11 cellular contexts compared by ENCODE assay signal in the genomic region with DNA sequence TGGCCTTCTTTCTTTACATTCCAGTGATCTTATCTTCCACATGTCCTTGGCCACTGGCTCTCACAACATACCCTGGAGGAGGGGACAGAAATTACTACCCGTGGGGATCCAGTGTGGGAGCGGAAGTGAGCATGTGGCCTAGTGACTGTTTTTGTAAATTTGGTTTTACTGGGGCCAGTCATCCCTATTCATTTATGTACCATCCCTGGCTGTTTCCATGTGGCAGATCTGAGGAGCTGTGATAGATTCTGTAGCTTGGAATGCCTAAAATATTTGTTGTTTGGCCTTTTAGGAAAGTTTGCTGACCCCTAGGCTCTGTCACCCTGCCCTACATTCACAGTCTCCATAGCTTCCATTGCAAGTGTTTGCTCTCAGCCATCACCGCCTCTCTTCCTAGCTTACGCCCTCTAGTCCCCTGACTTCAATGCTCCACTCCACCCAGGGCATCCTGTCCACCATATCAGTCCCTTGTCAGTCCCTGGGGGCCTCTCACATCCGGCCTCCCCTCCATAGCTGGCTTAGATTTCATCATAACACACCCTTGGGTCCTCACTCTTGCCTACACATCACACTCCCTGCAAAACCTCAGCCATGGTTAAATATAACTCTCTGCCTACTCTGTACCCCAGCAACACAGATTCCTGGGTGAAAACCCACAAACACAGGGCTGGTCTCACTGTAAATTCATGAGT. TPM values are rescaled to one million over a fixed set of nuclear protein-coding genes. Genes with fewer than 3 reads are reported as not detected.
DNase-seq lines count a peak whose midpoint lies in the region; ATAC-seq lines count a peak whose summit lies in the region.
"Had no signal": no experiment of that assay in that cellular context is flagged by ENCODE, and none has a peak within 500 bp of the region (broad histone marks: within the 10 kb centered on the region; RNA-seq: fewer than 3 reads in every experiment).

No MANE protein-coding gene starts in this region.

- CTCF ChIA-PET in naive thymus-derived CD4-positive, alpha-beta T cell (lab: Charles Lee): no interaction called here

- H3K27ac Mint-ChIP-seq in activated T-helper 2 cell treated with anti-CD3 and anti-CD28 coated beads, Interferon-gamma antibody, Interleukin-2, Interleukin-4, amounts not matched to agents 10 μg/mL and 5 μg/mL and 100 μg/mL, durations not matched to agents 14 hours and 24 hours and 36 hours: peak overlapping the region; percentile 74
- no peak overlapping the region for H3K27ac Mint-ChIP-seq in naive thymus-derived CD4-positive, alpha-beta T cell

- H3K36me3 ChIP-seq in naive thymus-derived CD4-positive, alpha-beta T cell (ENCODE audit: control insufficient read depth in 2 of 3, insufficient read depth in 3 of 3, low read length in 3 of 3): peaks cover 0 to 11% (median 0%) of the 10 kb centered on the region in 3 experiments

- H3K9me3 Mint-ChIP-seq in activated T-helper 2 cell treated with anti-CD3 and anti-CD28 coated beads, Interferon-gamma antibody, Interleukin-2, Interleukin-4, amounts not matched to agents 10 μg/mL and 5 μg/mL and 100 μg/mL, durations not matched to agents 14 hours and 24 hours and 36 hours: no peaks in the 10 kb centered on the region
- no peaks in the 10 kb centered on the region for H3K9me3 Mint-ChIP-seq in naive thymus-derived CD4-positive, alpha-beta T cell

- no peaks in the 10 kb centered on the region for H3K27me3 Mint-ChIP-seq in activated T-helper 2 cell treated with anti-CD3 and anti-CD28 coated beads, Interferon-gamma antibody, Interleukin-2, Interleukin-4, amounts not matched to agents 10 μg/mL and 5 μg/mL and 100 μg/mL, durations not matched to agents 14 hours and 24 hours and 36 hours (ENCODE audit: low read depth)
- no peaks in the 10 kb centered on the region for H3K27me3 Mint-ChIP-seq in naive thymus-derived CD4-positive, alpha-beta T cell

- peaks cover 22% of the 10 kb centered on the region for H3K4me1 Mint-ChIP-seq in activated T-helper 2 cell treated with anti-CD3 and anti-CD28 coated beads, Interferon-gamma antibody, Interleukin-2, Interleukin-4, amounts not matched to agents 10 μg/mL and 5 μg/mL and 100 μg/mL, durations not matched to agents 14 hours and 24 hours and 36 hours (ENCODE audit: low read depth)
- peaks cover 0 to 13% (median 0%) of the 10 kb centered on the region in 7 donors for H3K4me1 Mint-ChIP-seq in naive thymus-derived CD4-positive, alpha-beta T cell

- POLR2A ChIA-PET in naive thymus-derived CD4-positive, alpha-beta T cell (lab: Charles Lee): no interaction called here

- no peaks in the 10 kb centered on the region for H3K27me3 ChIP-seq in naive thymus-derived CD4-positive, alpha-beta T cell (ENCODE audit: control insufficient read depth in 2 of 2, insufficient read depth in 2 of 2, low read length in 2 of 2)

- no peaks in the 10 kb centered on the region for H3K4me1 ChIP-seq in naive thymus-derived CD4-positive, alpha-beta T cell (ENCODE audit: control insufficient read depth in 2 of 2, insufficient read depth in 2 of 2, low read length in 2 of 2)
- H3K4me1 ChIP-seq: HAP-1 had no signal

- H3K4me3 Mint-ChIP-seq in activated T-helper 2 cell treated with anti-CD3 and anti-CD28 coated beads, Interferon-gamma antibody, Interleukin-2, Interleukin-4, amounts not matched to agents 10 μg/mL and 5 μg/mL and 100 μg/mL, durations not matched to agents 14 hours and 24 hours and 36 hours (ENCODE audit: low read depth): no peak overlapping the region
- H3K4me3 Mint-ChIP-seq in naive thymus-derived CD4-positive, alpha-beta T cell: no peak overlapping the region

- H3K36me3 Mint-ChIP-seq in activated T-helper 2 cell treated with anti-CD3 and anti-CD28 coated beads, Interferon-gamma antibody, Interleukin-2, Interleukin-4, amounts not matched to agents 10 μg/mL and 5 μg/mL and 100 μg/mL, durations not matched to agents 14 hours and 24 hours and 36 hours (ENCODE audit: low read depth): peaks cover 85% of the 10 kb centered on the region
- H3K36me3 Mint-ChIP-seq in naive thymus-derived CD4-positive, alpha-beta T cell: peaks cover 4 to 46% (median 24%) of the 10 kb centered on the region in 5 donors

- intact Hi-C loops in activated T-helper 2 cell treated with anti-CD3 and anti-CD28 coated beads, Interferon-gamma antibody, Interleukin-2, Interleukin-4, amounts not matched to agents 10 μg/mL and 5 μg/mL and 100 μg/mL, durations not matched to agents 14 hours and 24 hours and 36 hours (cut with micrococcal nuclease): no loop called here
- intact Hi-C loops in naive thymus-derived CD4-positive, alpha-beta T cell (cut with micrococcal nuclease): no loop called here

- H3K9me3 ChIP-seq in naive thymus-derived CD4-positive, alpha-beta T cell (ENCODE audit: control insufficient read depth in 2 of 3, low read length in 3 of 3): no peaks in the 10 kb centered on the region
- H3K9me3 ChIP-seq: HAP-1 had no signal

- ATAC-seq in GM18867 (IDR thresholded peaks at IDR 0.05; ENCODE audit: unreplicated experiment): peak; percentile 57
- ATAC-seq in naive thymus-derived CD4-positive, alpha-beta T cell: peak; percentile 36
- no peak for ATAC-seq in HG03432 (IDR thresholded peaks at IDR 0.05; ENCODE audit: unreplicated experiment)
- ATAC-seq: left colon had no signal

- H3K27ac ChIP-seq in naive thymus-derived CD4-positive, alpha-beta T cell (ENCODE audit: low read depth, low read length): no peak overlapping the region

- peak; percentile 75 for DNase-seq in HS-27A (ENCODE audit: low read depth)
- DNase-seq in activated T-helper 2 cell treated with anti-CD3 and anti-CD28 coated beads, Interferon-gamma antibody, Interleukin-2, Interleukin-4, amounts not matched to agents 10 μg/mL and 5 μg/mL and 100 μg/mL, durations not matched to agents 14 hours and 24 hours and 36 hours (ENCODE audit: low spot score): no peak
- DNase-seq in naive thymus-derived CD4-positive, alpha-beta T cell: no peak
- DNase-seq in NCI-H146 treated with DMSO at 0.1 percent for 48 hours (lab: John Stamatoyannopoulos, UW; ENCODE audit: unreplicated experiment): no peak
- no peak for DNase-seq in GM03348 (ENCODE audit: low spot score)
- no peak for DNase-seq in HPDE6-E6E7 (ENCODE audit: extremely low spot score)
- DNase-seq: left colon had no signal

- no peak overlapping the region for H3K4me3 ChIP-seq in naive thymus-derived CD4-positive, alpha-beta T cell (ENCODE audit: low read length)
- H3K4me3 ChIP-seq: HAP-1, skin epidermis had no signal

RNA-seq across cellular contexts. Expression of a gene that starts 25.8 kb away (rescaled TPM):
- total RNA-seq in activated T-helper 2 cell treated with anti-CD3 and anti-CD28 coated beads, Interferon-gamma antibody, Interleukin-2, Interleukin-4, amounts not matched to agents 10 μg/mL and 5 μg/mL and 100 μg/mL, durations not matched to agents 14 hours and 24 hours and 36 hours: 223 and 231 TPM in 2 replicates
- total RNA-seq in naive thymus-derived CD4-positive, alpha-beta T cell: 100 to 1,000 TPM in 1 of 5 experiments, 1 to 10 TPM in 4; 2.7 to 103 (median 8.3) TPM
- 1 to 10 TPM; 8.3 to 9.2 TPM for polyA plus RNA-seq in naive thymus-derived CD4-positive, alpha-beta T cell
